8 cellular contexts compared by ENCODE assay signal in genomic region chr5:172150514-172151425, GRCh38. TPM values are rescaled to one million over a fixed set of nuclear protein-coding genes. Genes with fewer than 3 reads are reported as not detected.
A peak's percentile ranks its signal among the peaks of the same experiment; 100 is the strongest.
DNase-seq lines count a peak whose midpoint lies in the region; ATAC-seq, FAIRE-seq and TF ChIP-seq lines count a peak whose summit lies in the region.

No MANE protein-coding gene starts in this region.

- POLR2A ChIA-PET in GM12878 (lab: Charles Lee): interaction anchor here (0.5 to 1.0 kb wide), 3 partner anchors 27 to 622 kb away, joined by 3 to 4 read pairs (median 3); no protein-coding TSS in a partner anchor

- H3K9ac ChIP-seq in GM12878 (ENCODE audit: control insufficient read depth, insufficient read depth, low read length) (peak overlapping the region; percentile 56; the same call in 1 of the 2 replicates), neuronal stem cell (ENCODE audit: low read depth, low read length, poor library complexity) (no peak overlapping the region)

- intact Hi-C loops in GM12878 (cut with micrococcal nuclease; ENCODE audit: unreplicated experiment): loop anchor here (1.0 to 2.0 kb wide), 2 partner anchors 28 to 39 kb away; no protein-coding TSS in a partner anchor

- H3K79me1 ChIP-seq in neuronal stem cell (ENCODE audit: low read depth, low read length): no peaks in the 10 kb centered on the region

- peak; percentile 81 for FAIRE-seq in GM12878 (lab: Jason Lieb, UNC)

- no peak overlapping the region for H2BK12ac ChIP-seq in neuronal stem cell (ENCODE audit: low read length)

- H2AFZ ChIP-seq in GM12878 (ENCODE audit: control insufficient read depth, low read depth, low read length) (no peak overlapping the region; the same call in 1 of the 2 replicates), neuronal stem cell (ENCODE audit: low read length) (no peak overlapping the region)

- 36% methylated on average over 16 of the region's 16 CpGs for WGBS in GM12878 (ENCODE audit: insufficient coverage, insufficient replicate concordance, low lambda C conversion rate, missing lambda C conversion rate)
- no CpG with 5 or more reads among the region's 16 CpGs for WGBS in neuronal stem cell (ENCODE audit: extremely low coverage in 2 of 2, insufficient read length in 2 of 2, insufficient replicate concordance in 1 of 2), 2 donors

- H4K8ac ChIP-seq in neuronal stem cell (ENCODE audit: low read depth, low read length): no peak overlapping the region

- H4K91ac ChIP-seq in neuronal stem cell (ENCODE audit: low read depth, low read length, poor library complexity): no peak overlapping the region

- peak overlapping the region; percentile 74 for H3K18ac ChIP-seq in neuronal stem cell (ENCODE audit: low read length)

- RAD21 ChIA-PET in GM12878 (lab: Charles Lee; ENCODE audit: unreplicated experiment): interaction anchor here (0.5 to 2.7 kb wide), 4 partner anchors 24 to 163 kb away, joined by 3 to 7 read pairs (median 5); no protein-coding TSS in a partner anchor

- TF ChIP-seq POLR2A in GM12878 (IDR thresholded peaks at IDR 0.05; ENCODE audit: low read depth, low read length): no peak

- SMC1A ChIA-PET in GM12878 (lab: Charles Lee; ENCODE audit: uncharacterized antibody, unreplicated experiment): interaction anchor here (0.9 to 2.0 kb wide), 6 partner anchors 14 to 36 kb away, joined by 3 to 6 read pairs (median 4); no protein-coding TSS in a partner anchor

- H3K27me3 ChIP-seq in GM12878 (replicated peaks in 1 of 2; ENCODE audit: control insufficient read depth in 2 of 2, insufficient read depth in 2 of 2, low read length in 1 of 2) (no peaks in the 10 kb centered on the region), neuronal stem cell (ENCODE audit: control insufficient read depth in 3 of 3, insufficient read depth in 3 of 3, low read depth in 1 of 3, low read length in 3 of 3) (no peaks in the 10 kb centered on the region)

- no TSS peak for BruUV-seq in GM12878 (replicated peaks; lab: Mats Ljungman, UMichigan)

- H3K36me3 ChIP-seq in GM12878 (ENCODE audit: control insufficient read depth in 2 of 2, insufficient read depth in 2 of 2, low read length in 1 of 2) (peaks cover 19 to 31% of the 10 kb centered on the region in 2 experiments), neuronal stem cell (replicated peaks in 1 of 2; ENCODE audit: control insufficient read depth in 2 of 2, insufficient read depth in 2 of 2, low read length in 2 of 2) (peaks cover 0 to 8% of the 10 kb centered on the region in 2 donors)

- in situ Hi-C loops in GM12878 (cut with MboI): no loop called here
- in situ Hi-C loops in G401 (cut with HindIII; ENCODE audit: low sequenced_read_pairs): no loop called here

- H3K4me3 ChIP-seq in GM12865 (ENCODE audit: low read depth, low read length) (no peak overlapping the region; the same call in none of the 2 replicates), GM12878 (peak overlapping the region; percentile 50; the same call in 1 of the 2 replicates), neuronal stem cell (ENCODE audit: low read length in 2 of 2) (no peak overlapping the region)

- H3K9me3 ChIP-seq in GM12878 (replicated peaks; ENCODE audit: control insufficient read depth, insufficient read depth, low read length) (no peaks in the 10 kb centered on the region), neuronal stem cell (replicated peaks in 1 of 2; ENCODE audit: control insufficient read depth in 2 of 2, insufficient read depth in 1 of 2, low read depth in 1 of 2, low read length in 2 of 2) (no peaks in the 10 kb centered on the region)

- peak overlapping the region; percentile 87 for H3K27ac ChIP-seq in GM12878 (ENCODE audit: control insufficient read depth, insufficient read depth)
- no peak overlapping the region for H3K27ac ChIP-seq in neuronal stem cell (replicated peaks; ENCODE audit: low read length)

- DNase-seq in GM12865 (ENCODE audit: low read depth): peak; percentile 58
- DNase-seq in MV-4-11 (lab: John Stamatoyannopoulos, UW): peak; percentile 100
- DNase-seq in GM12878 (ENCODE audit: low read depth, low spot score): no peak
- DNase-seq in neuronal stem cell (ENCODE audit: low spot score): no peak
- no peak for DNase-seq in dermis blood vessel endothelial cell
- no peak for DNase-seq in G401 (ENCODE audit: low spot score)
- no peak for DNase-seq in cerebellar cortex (ENCODE audit: low spot score)

- H3K4me2 ChIP-seq in GM12878 (ENCODE audit: control insufficient read depth, insufficient read depth) (peak overlapping the region; percentile 89), neuronal stem cell (ENCODE audit: insufficient read depth, low read length, poor library complexity, severe bottlenecking) (no peak overlapping the region)

- H3K23ac ChIP-seq in neuronal stem cell (ENCODE audit: low read depth, low read length, poor library complexity): peak overlapping the region; percentile 44

- H3K79me2 ChIP-seq in GM12878 (ENCODE audit: control insufficient read depth, insufficient read depth, low read length): peaks cover 56% of the 10 kb centered on the region

- no peak overlapping the region for H2BK120ac ChIP-seq in neuronal stem cell (ENCODE audit: low read depth, low read length)

- ATAC-seq in GM21723 (IDR thresholded peaks at IDR 0.05; ENCODE audit: unreplicated experiment) (peak; percentile 78), GM12878 (peak; percentile 84)

- peaks cover 2% of the 10 kb centered on the region; the same call in 1 of the 2 replicates for H4K20me1 ChIP-seq in GM12878 (ENCODE audit: control insufficient read depth, insufficient read depth)

- no peak overlapping the region for H2AK5ac ChIP-seq in neuronal stem cell (ENCODE audit: low read depth, low read length)

- H2BK15ac ChIP-seq in neuronal stem cell (ENCODE audit: low read length): no peak overlapping the region

- peaks cover 36% of the 10 kb centered on the region for H3K4me1 ChIP-seq in GM12878 (ENCODE audit: control insufficient read depth, insufficient read depth, low read length)
- peaks cover 0 to 3% of the 10 kb centered on the region in 2 donors for H3K4me1 ChIP-seq in neuronal stem cell (ENCODE audit: control insufficient read depth in 2 of 2, insufficient read depth in 1 of 2, low read depth in 1 of 2, low read length in 2 of 2)

- H3K4ac ChIP-seq in neuronal stem cell (ENCODE audit: low read length): no peak overlapping the region

- peak in 1 of 2 experiments; percentile 31; a peak in 1 of 4 replicates for TF ChIP-seq EP300 in GM12878 (IDR thresholded peaks at IDR 0.05; ENCODE audit: borderline replicate concordance in 1 of 2, control insufficient read depth in 1 of 2, low read depth in 2 of 2, low read length in 2 of 2)

- TF ChIP-seq RAD21 in GM12878 (IDR thresholded peaks at IDR 0.05; ENCODE audit: insufficient read depth, low read depth, low read length): no peak

- TF ChIP-seq CTCF in GM12865 (IDR thresholded peaks at IDR 0.05; ENCODE audit: insufficient read depth, low read depth, low read length, missing control alignments) (no peak), GM12878 (IDR thresholded peaks at IDR 0.05 in 2 of 3, conservative IDR thresholded peaks at IDR 0.05 in 1 of 3; ENCODE audit: control insufficient read depth in 2 of 3, extremely low read depth in 1 of 3, insufficient read depth in 1 of 3, low read depth in 3 of 3, low read length in 3 of 3) (no peak)

- CTCF ChIA-PET in GM12878 (lab: Yijun Ruan, JAX): interaction anchor here (0.5 to 2.0 kb wide), 6 partner anchors 9 to 73 kb away, joined by 3 to 6 read pairs (median 4); partner anchors contain the start of gene STK10

- no peak overlapping the region for H2BK5ac ChIP-seq in neuronal stem cell (ENCODE audit: low read length)

- H3K14ac ChIP-seq in neuronal stem cell (ENCODE audit: low read length): no peak overlapping the region

RNA-seq across cellular contexts. Expression of gene STK10, which starts 37.3 kb away (rescaled TPM):
- total RNA-seq in GM12878 (2013; cell fraction: nucleolus; rRNA removed): 217 and 221 TPM in 2 replicates
- total RNA-seq in GM12878 (2014; rRNA removed): 55.8 and 57.4 TPM in 2 replicates
- total RNA-seq in GM12878 (2014; rRNA removed; fragmentation: Illumina TruSeq; extraction: Trizol): 46.1 and 46.9 TPM in 2 replicates
- 75.4 and 96.4 TPM in 2 replicates for total RNA-seq in GM12878 (2021)
- polyA plus RNA-seq in GM12878 (2011; ENCODE audit: low read depth): 28.9 TPM
- 21.1 and 41.8 TPM in 2 replicates for polyA plus RNA-seq in GM12878 (2011; rRNA removed)
- polyA plus RNA-seq in GM12878 (2011; cell fraction: cytosol; rRNA removed): 45.3 and 48.2 TPM in 2 replicates
- polyA plus RNA-seq in GM12878 (2011; cell fraction: nucleus; rRNA removed): 80.4 and 105 TPM in 2 replicates
- polyA plus RNA-seq in GM12878 (2012): 49.9 and 55.9 TPM in 2 replicates
- polyA plus RNA-seq in GM12878 (2014; fragmentation: Illumina TruSeq; extraction: Trizol): 33.6 and 53.2 TPM in 2 replicates
- polyA plus RNA-seq in GM12878 (2014; fragmentation: Nextera tagmentation; extraction: Ambion mirVana): 10 to 100 TPM; 14.2 to 20.4 TPM
- polyA plus RNA-seq in GM12878 (2014; rRNA removed): 48.1 and 53.0 TPM in 2 replicates
- polyA plus RNA-seq in GM12878 (2016; fragmentation: Nextera tagmentation; extraction: Ambion mirVana): 10 to 100 TPM; 54.9 to 55.3 TPM
- polyA minus RNA-seq in GM12878 (2011; rRNA and poly(A)+ RNA removed): 68.4 and 96.0 TPM in 2 replicates
- 35.1 and 36.6 TPM in 2 replicates for polyA minus RNA-seq in GM12878 (2011; cell fraction: cytosol; rRNA and poly(A)+ RNA removed)
- polyA minus RNA-seq in GM12878 (2011; cell fraction: nucleus; rRNA and poly(A)+ RNA removed): 53.1 and 106 TPM in 2 replicates
- polyA plus RNA-seq in neuronal stem cell (2013, experiment 1 of 2): 4.8 TPM
- 4.6 TPM for polyA plus RNA-seq in neuronal stem cell (2013, experiment 2 of 2)
- total RNA-seq in dermis blood vessel endothelial cell: 56.0 and 61.8 TPM in 2 replicates
- 14.2 and 17.0 TPM in 2 replicates for total RNA-seq in G401 (2014; rRNA removed; shearing (Covaris generic))

RNA-seq across cellular contexts. Expression of gene EFCAB9, which starts 43.2 kb away (rescaled TPM):
- total RNA-seq in GM12878 (2013; cell fraction: nucleolus; rRNA removed): not detected in 2 replicates
- total RNA-seq in GM12878 (2014; rRNA removed): not detected in 2 replicates
- not detected in 2 replicates for total RNA-seq in GM12878 (2014; rRNA removed; fragmentation: Illumina TruSeq; extraction: Trizol)
- total RNA-seq in GM12878 (2021): not detected in 2 replicates
- not detected for polyA plus RNA-seq in GM12878 (2011; ENCODE audit: low read depth)
- polyA plus RNA-seq in GM12878 (2011; rRNA removed): not detected in 2 replicates
- polyA plus RNA-seq in GM12878 (2011; cell fraction: cytosol; rRNA removed): not detected in 2 replicates
- not detected in 2 replicates for polyA plus RNA-seq in GM12878 (2011; cell fraction: nucleus; rRNA removed)
- polyA plus RNA-seq in GM12878 (2012): not detected in 2 replicates
- polyA plus RNA-seq in GM12878 (2014; fragmentation: Illumina TruSeq; extraction: Trizol): not detected in 2 replicates
- polyA plus RNA-seq in GM12878 (2014; fragmentation: Nextera tagmentation; extraction: Ambion mirVana): not detected
- polyA plus RNA-seq in GM12878 (2014; rRNA removed): not detected in 2 replicates
- under 1 TPM in 1 of 2 experiments, not detected in 1; 0.73 TPM for polyA plus RNA-seq in GM12878 (2016; fragmentation: Nextera tagmentation; extraction: Ambion mirVana)
- polyA minus RNA-seq in GM12878 (2011; rRNA and poly(A)+ RNA removed): not detected in 2 replicates
- not detected in 2 replicates for polyA minus RNA-seq in GM12878 (2011; cell fraction: cytosol; rRNA and poly(A)+ RNA removed)
- not detected in 2 replicates for polyA minus RNA-seq in GM12878 (2011; cell fraction: nucleus; rRNA and poly(A)+ RNA removed)
- polyA plus RNA-seq in neuronal stem cell (2013, experiment 1 of 2): 0.15 TPM
- polyA plus RNA-seq in neuronal stem cell (2013, experiment 2 of 2): 0.47 TPM
- not detected in 2 replicates for total RNA-seq in dermis blood vessel endothelial cell
- total RNA-seq in G401 (2014; rRNA removed; shearing (Covaris generic)): not detected in 2 replicates

Comparison
In these comparisons a context has a peak if more than half of its experiments do, and no peak if none do; other contexts are left out.
1. DNase-seq: peak in GM12865 (single experiment) and MV-4-11 (single experiment); none in GM12878 (single experiment), neuronal stem cell (single experiment), dermis blood vessel endothelial cell (single experiment), G401 (single experiment) and cerebellar cortex (single experiment).